ENCODE assay signal across 1 cellular context in the genomic region with DNA sequence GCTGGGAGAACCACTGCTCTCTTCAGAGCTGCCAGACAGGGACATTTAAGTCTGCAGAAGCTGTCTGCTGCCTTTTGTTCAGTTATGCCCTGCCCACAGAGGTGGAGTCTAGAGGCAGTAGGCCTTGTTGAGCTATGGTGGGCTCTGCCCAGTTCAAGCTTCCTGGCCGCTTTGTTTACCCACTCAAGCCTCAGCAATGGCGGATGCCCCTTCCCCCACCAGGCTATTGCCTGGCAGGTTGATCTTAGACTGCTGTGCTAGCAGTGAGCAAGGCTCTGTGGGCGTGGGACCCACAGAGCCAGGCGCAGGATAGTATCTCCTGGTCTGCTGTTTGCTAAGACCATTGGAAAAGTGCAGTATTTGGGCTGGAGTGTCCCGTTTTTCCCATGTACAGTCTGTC. TPM values are rescaled to one million over a fixed set of nuclear protein-coding genes. Genes with fewer than 3 reads are reported as not detected.
"Had no signal": no experiment of that assay in that cellular context is flagged by ENCODE, and none has a peak within 500 bp of the region (broad histone marks: within the 10 kb centered on the region; RNA-seq: fewer than 3 reads in every experiment).

No MANE protein-coding gene starts in this region.

RNA-seq across cellular contexts. Expression of a gene that starts 9.2 kb away (rescaled TPM):
- total RNA-seq: G401 had no signal

RNA-seq across cellular contexts. Expression of a gene that starts 58.8 kb away (rescaled TPM):
- total RNA-seq: G401 had no signal
